In the genomic region with DNA sequence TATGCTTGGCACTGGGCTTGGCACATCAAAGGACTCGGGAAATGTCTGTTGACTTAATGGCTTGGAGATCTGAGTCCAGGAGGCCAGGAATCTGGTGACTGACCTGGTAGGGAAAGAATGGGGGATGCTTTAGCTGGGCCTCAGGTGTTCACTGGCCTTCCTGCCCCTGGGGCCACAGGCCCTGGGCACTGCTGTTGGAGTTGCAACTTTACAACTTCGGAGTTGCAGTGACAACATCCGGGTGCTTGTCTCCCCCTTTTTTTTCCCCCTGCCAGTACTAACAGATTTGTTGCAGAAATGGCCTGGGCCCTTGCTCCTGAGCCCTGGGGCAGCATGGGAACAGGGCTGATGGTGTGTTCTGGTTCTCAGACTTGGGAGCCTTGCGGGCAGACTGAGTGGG, we compare ENCODE assay signal across 21 cellular contexts.
"Had no signal": no experiment of that assay in that cellular context is flagged by ENCODE, and none has a peak within 500 bp of the region (broad histone marks: within the 10 kb centered on the region; RNA-seq: fewer than 3 reads in every experiment).

No MANE protein-coding gene starts in this region.

- H3K4me3 ChIP-seq: heart left ventricle, prostate gland, right lobe of liver, suprapubic skin, thyroid gland had no signal

- H3K36me3 Mint-ChIP-seq: memory B cell; naive B cell; stimulated activated effector memory CD8-positive, alpha-beta T cell treated with anti-CD3 and anti-CD28 coated beads, Interleukin-12 subunit alpha, Interleukin-12 subunit beta, amount 100 ng/mL, for 72 hours; type B pancreatic cell had no signal

- H3K27me3 Mint-ChIP-seq: type B pancreatic cell had no signal

- H3K9me3 Mint-ChIP-seq: memory B cell; nephron; stimulated activated effector memory CD8-positive, alpha-beta T cell treated with anti-CD3 and anti-CD28 coated beads, Interleukin-12 subunit alpha, Interleukin-12 subunit beta, amount 100 ng/mL, for 72 hours; type B pancreatic cell had no signal

- H3K27me3 ChIP-seq: heart left ventricle, right lobe of liver, suprapubic skin, thyroid gland had no signal

- H3K9me3 ChIP-seq: heart left ventricle, prostate gland, right lobe of liver, suprapubic skin, thyroid gland had no signal

- H3K9ac ChIP-seq: parathyroid adenoma had no signal

- H3K36me3 ChIP-seq: heart left ventricle, prostate gland, right lobe of liver, suprapubic skin, thyroid gland had no signal

- ATAC-seq: heart left ventricle; left lobe of liver; right lobe of liver; stimulated activated effector memory CD8-positive, alpha-beta T cell treated with anti-CD3 and anti-CD28 coated beads, Interleukin-12 subunit alpha, Interleukin-12 subunit beta, amount 100 ng/mL, for 72 hours; stimulated activated naive CD8-positive, alpha-beta T cell treated with anti-CD3 and anti-CD28 coated beads, Interleukin-15, Interleukin-2, amounts not matched to agents 100 U/mL and 50 U/mL, for 24 hours had no signal

- H3K27ac ChIP-seq: heart left ventricle, parathyroid adenoma, prostate gland, right lobe of liver, suprapubic skin, thyroid gland had no signal

- H2AFZ ChIP-seq: parathyroid adenoma had no signal

- H3K4me1 Mint-ChIP-seq: naive B cell, nephron had no signal

- DNase-seq: dermis blood vessel endothelial cell; effector CD4-positive, alpha-beta T cell; heart left ventricle; hypothalamus; naive B cell; right lobe of liver; stimulated activated CD4-positive, alpha-beta T cell treated with anti-CD3 and anti-CD28 coated beads, Interleukin-4, amount 100 ng/mL, for 1 hour; stimulated activated CD8-positive, alpha-beta memory T cell treated with anti-CD3 and anti-CD28 coated beads, Interleukin-4, amount 100 ng/mL, for 48 hours; stimulated activated naive CD8-positive, alpha-beta T cell treated with anti-CD3 and anti-CD28 coated beads, Interleukin-15, Interleukin-2, amounts not matched to agents 100 U/mL and 50 U/mL, for 24 hours; thyroid gland had no signal

- H3K79me2 ChIP-seq: parathyroid adenoma had no signal

- H3K27ac Mint-ChIP-seq: memory B cell; nephron; stimulated activated effector memory CD8-positive, alpha-beta T cell treated with anti-CD3 and anti-CD28 coated beads, Interleukin-12 subunit alpha, Interleukin-12 subunit beta, amount 100 ng/mL, for 72 hours; type B pancreatic cell had no signal

- H3K4me1 ChIP-seq: heart left ventricle, parathyroid adenoma, prostate gland, right lobe of liver, thyroid gland had no signal

- FAIRE-seq: colon, frontal cortex, islet of Langerhans had no signal

- H3K4me3 Mint-ChIP-seq: memory B cell; naive B cell; nephron; stimulated activated effector memory CD8-positive, alpha-beta T cell treated with anti-CD3 and anti-CD28 coated beads, Interleukin-12 subunit alpha, Interleukin-12 subunit beta, amount 100 ng/mL, for 72 hours; type B pancreatic cell had no signal
